ENCODE assay signal across 1 cellular context in the genomic region with DNA sequence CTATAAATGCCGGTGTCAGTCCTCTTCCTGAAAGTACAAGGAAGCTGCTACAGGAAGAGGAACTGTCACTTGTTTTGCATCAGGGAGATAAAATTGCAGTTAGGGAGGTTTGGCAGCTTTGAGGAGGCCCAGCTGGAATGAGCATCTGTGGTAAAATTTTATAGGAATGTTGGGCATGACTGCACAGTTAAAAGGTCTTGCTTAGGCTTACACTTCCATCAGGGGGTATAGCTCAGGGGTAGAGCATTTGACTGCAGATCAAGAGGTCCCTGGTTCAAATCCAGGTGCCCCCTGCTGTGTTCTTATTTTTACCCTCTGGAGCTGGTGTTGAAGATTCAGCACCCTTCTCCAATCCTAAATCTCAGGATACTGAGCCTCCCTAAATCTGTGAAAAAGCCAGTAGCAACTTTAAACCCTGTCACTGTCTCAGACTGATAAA.
TF ChIP-seq lines count a peak whose summit lies in the region.

No MANE protein-coding gene starts in this region.

TF ChIP-seq in K562, 482 proteins besides CTCF, POLR2A, EP300 and RAD21 (continued from another document and continues in another):
- TF ChIP-seq, protein P1, sequence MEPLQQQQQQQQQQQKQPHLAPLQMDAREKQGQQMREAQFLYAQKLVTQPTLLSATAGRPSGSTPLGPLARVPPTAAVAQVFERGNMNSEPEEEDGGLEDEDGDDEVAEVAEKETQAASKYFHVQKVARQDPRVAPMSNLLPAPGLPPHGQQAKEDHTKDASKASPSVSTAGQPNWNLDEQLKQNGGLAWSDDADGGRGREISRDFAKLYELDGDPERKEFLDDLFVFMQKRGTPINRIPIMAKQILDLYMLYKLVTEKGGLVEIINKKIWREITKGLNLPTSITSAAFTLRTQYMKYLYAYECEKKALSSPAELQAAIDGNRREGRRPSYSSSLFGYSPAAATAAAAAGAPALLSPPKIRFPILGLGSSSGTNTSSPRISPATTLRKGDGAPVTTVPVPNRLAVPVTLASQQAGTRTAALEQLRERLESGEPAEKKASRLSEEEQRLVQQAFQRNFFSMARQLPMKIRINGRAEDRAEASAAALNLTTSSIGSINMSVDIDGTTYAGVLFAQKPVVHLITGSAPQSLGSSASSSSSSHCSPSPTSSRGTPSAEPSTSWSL (CRISPR knock-in tag; IDR thresholded peaks at IDR 0.05; ENCODE audit: borderline replicate concordance) = no peak
- TF ChIP-seq, protein P2, sequence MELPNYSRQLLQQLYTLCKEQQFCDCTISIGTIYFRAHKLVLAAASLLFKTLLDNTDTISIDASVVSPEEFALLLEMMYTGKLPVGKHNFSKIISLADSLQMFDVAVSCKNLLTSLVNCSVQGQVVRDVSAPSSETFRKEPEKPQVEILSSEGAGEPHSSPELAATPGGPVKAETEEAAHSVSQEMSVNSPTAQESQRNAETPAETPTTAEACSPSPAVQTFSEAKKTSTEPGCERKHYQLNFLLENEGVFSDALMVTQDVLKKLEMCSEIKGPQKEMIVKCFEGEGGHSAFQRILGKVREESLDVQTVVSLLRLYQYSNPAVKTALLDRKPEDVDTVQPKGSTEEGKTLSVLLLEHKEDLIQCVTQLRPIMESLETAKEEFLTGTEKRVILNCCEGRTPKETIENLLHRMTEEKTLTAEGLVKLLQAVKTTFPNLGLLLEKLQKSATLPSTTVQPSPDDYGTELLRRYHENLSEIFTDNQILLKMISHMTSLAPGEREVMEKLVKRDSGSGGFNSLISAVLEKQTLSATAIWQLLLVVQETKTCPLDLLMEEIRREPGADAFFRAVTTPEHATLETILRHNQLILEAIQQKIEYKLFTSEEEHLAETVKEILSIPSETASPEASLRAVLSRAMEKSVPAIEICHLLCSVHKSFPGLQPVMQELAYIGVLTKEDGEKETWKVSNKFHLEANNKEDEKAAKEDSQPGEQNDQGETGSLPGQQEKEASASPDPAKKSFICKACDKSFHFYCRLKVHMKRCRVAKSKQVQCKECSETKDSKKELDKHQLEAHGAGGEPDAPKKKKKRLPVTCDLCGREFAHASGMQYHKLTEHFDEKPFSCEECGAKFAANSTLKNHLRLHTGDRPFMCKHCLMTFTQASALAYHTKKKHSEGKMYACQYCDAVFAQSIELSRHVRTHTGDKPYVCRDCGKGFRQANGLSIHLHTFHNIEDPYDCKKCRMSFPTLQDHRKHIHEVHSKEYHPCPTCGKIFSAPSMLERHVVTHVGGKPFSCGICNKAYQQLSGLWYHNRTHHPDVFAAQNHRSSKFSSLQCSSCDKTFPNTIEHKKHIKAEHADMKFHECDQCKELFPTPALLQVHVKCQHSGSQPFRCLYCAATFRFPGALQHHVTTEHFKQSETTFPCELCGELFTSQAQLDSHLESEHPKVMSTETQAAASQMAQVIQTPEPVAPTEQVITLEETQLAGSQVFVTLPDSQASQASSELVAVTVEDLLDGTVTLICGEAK (IDR thresholded peaks at IDR 0.05) = peak; percentile 82
- TF ChIP-seq, protein P2 (CRISPR knock-in tag; IDR thresholded peaks at IDR 0.05) = no peak
- TF ChIP-seq POLR3G (IDR thresholded peaks at IDR 0.05; ENCODE audit: extremely low read depth, insufficient read length, insufficient replicate concordance) (peak; percentile 47), ZNF12 (CRISPR knock-in tag; IDR thresholded peaks at IDR 0.05) (no peak), TBP (optimal IDR thresholded peaks at IDR 0.05; ENCODE audit: low read depth, low read length) (peak; percentile 99), ETV6 (IDR thresholded peaks at IDR 0.05; ENCODE audit: borderline replicate concordance in 1 of 2, low read depth in 2 of 2, low read length in 1 of 2) (peak; percentile 41 to 51; a peak in 2 of 4 replicates), ETV6 (CRISPR knock-in tag; IDR thresholded peaks at IDR 0.05; ENCODE audit: borderline replicate concordance) (no peak), CTBP1 (IDR thresholded peaks at IDR 0.05; ENCODE audit: borderline replicate concordance) (peak; percentile 36; the same call in 1 of the 2 replicates), SNIP1 (IDR thresholded peaks at IDR 0.05; ENCODE audit: low read depth) (no peak), WHSC1 (IDR thresholded peaks at IDR 0.05; ENCODE audit: low read length) (no peak), BMI1 (IDR thresholded peaks at IDR 0.05; ENCODE audit: low read length) (no peak), FOXJ2 (tag; IDR thresholded peaks at IDR 0.05) (no peak), MCM7 (IDR thresholded peaks at IDR 0.05) (no peak), FOS (IDR thresholded peaks at IDR 0.05; ENCODE audit: extremely low read depth, insufficient read length) (no peak), BACH1 (tag; IDR thresholded peaks at IDR 0.05) (no peak), RCOR1 (IDR thresholded peaks at IDR 0.05; ENCODE audit: borderline replicate concordance in 1 of 2, low read depth in 2 of 2, low read length in 2 of 2) (peak; percentile 68 to 77; a peak in 2 of 4 replicates), ZNF41 (CRISPR knock-in tag; conservative IDR thresholded peaks at IDR 0.05) (no peak), CCNT2 (IDR thresholded peaks at IDR 0.05; ENCODE audit: borderline replicate concordance, extremely low read depth, insufficient read length, low read depth, low read length) (no peak), ZKSCAN1 (IDR thresholded peaks at IDR 0.05; ENCODE audit: low read depth, low read length) (no peak), PCBP2 (IDR thresholded peaks at IDR 0.05; ENCODE audit: low read depth, low read length, poor library complexity, severe bottlenecking) (no peak), RNF2 (IDR thresholded peaks at IDR 0.05) (no peak), THRAP3 (IDR thresholded peaks at IDR 0.05; ENCODE audit: borderline replicate concordance) (no peak)
- TF ChIP-seq, protein P3, sequence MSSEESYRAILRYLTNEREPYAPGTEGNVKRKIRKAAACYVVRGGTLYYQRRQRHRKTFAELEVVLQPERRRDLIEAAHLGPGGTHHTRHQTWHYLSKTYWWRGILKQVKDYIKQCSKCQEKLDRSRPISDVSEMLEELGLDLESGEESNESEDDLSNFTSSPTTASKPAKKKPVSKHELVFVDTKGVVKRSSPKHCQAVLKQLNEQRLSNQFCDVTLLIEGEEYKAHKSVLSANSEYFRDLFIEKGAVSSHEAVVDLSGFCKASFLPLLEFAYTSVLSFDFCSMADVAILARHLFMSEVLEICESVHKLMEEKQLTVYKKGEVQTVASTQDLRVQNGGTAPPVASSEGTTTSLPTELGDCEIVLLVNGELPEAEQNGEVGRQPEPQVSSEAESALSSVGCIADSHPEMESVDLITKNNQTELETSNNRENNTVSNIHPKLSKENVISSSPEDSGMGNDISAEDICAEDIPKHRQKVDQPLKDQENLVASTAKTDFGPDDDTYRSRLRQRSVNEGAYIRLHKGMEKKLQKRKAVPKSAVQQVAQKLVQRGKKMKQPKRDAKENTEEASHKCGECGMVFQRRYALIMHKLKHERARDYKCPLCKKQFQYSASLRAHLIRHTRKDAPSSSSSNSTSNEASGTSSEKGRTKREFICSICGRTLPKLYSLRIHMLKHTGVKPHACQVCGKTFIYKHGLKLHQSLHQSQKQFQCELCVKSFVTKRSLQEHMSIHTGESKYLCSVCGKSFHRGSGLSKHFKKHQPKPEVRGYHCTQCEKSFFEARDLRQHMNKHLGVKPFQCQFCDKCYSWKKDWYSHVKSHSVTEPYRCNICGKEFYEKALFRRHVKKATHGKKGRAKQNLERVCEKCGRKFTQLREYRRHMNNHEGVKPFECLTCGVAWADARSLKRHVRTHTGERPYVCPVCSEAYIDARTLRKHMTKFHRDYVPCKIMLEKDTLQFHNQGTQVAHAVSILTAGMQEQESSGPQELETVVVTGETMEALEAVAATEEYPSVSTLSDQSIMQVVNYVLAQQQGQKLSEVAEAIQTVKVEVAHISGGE (CRISPR knock-in tag; IDR thresholded peaks at IDR 0.05) = no peak
- TF ChIP-seq, protein P4, sequence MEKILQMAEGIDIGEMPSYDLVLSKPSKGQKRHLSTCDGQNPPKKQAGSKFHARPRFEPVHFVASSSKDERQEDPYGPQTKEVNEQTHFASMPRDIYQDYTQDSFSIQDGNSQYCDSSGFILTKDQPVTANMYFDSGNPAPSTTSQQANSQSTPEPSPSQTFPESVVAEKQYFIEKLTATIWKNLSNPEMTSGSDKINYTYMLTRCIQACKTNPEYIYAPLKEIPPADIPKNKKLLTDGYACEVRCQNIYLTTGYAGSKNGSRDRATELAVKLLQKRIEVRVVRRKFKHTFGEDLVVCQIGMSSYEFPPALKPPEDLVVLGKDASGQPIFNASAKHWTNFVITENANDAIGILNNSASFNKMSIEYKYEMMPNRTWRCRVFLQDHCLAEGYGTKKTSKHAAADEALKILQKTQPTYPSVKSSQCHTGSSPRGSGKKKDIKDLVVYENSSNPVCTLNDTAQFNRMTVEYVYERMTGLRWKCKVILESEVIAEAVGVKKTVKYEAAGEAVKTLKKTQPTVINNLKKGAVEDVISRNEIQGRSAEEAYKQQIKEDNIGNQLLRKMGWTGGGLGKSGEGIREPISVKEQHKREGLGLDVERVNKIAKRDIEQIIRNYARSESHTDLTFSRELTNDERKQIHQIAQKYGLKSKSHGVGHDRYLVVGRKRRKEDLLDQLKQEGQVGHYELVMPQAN (IDR thresholded peaks at IDR 0.05; ENCODE audit: borderline replicate concordance) = no peak
- TF ChIP-seq, protein P5, sequence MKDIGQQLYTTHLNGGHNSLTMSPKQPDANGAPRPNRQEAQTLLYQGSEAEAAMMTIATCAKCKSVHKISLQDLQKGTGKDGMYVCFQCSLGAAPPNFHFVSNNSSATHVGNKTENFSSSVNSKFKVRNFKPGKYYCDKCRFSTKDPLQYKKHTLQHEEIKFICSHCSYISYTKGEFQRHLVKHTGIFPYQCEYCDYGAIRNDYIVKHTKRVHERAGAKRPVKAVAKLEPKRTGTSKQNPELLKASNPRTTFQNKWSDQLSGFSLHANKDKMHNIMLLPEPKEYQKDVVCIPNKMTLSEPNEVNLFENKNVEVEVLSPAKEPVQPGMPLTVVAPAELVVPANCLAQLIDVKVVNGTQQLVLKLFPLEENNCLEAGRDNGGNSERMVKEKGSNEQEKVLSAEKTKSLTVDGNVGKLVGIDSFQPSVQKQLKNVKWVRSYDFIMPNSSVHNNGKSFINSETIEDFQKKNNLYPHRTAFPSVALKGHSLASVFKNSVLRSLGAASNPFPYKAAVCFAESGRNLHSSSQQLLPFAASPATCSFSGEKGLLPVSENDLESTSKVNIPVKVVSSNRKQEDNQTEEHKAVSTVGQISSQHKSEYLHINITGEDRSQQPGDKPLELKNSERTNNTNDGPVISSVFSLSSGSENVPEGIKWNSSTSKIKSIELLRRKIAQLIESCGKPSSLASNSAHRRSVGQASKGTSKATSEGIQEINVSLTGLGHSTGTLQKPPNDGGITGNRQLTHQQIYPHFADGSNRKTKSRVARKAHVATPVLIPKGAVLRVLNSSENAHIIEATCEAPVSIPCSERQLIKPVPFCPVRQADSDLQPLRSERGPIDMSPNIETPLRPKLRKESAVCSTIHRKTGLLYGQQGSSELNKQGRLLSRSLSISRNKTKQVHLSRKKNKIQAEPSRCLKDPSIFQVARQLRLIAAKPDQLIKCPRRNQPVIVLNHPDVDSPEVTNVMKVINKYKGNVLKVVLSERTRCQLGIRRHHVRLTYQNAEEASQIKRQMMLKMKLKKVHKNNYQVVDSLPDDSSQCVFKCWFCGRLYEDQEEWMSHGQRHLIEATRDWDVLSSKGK (CRISPR knock-in tag; IDR thresholded peaks at IDR 0.05) = no peak
- TF ChIP-seq, protein P6, sequence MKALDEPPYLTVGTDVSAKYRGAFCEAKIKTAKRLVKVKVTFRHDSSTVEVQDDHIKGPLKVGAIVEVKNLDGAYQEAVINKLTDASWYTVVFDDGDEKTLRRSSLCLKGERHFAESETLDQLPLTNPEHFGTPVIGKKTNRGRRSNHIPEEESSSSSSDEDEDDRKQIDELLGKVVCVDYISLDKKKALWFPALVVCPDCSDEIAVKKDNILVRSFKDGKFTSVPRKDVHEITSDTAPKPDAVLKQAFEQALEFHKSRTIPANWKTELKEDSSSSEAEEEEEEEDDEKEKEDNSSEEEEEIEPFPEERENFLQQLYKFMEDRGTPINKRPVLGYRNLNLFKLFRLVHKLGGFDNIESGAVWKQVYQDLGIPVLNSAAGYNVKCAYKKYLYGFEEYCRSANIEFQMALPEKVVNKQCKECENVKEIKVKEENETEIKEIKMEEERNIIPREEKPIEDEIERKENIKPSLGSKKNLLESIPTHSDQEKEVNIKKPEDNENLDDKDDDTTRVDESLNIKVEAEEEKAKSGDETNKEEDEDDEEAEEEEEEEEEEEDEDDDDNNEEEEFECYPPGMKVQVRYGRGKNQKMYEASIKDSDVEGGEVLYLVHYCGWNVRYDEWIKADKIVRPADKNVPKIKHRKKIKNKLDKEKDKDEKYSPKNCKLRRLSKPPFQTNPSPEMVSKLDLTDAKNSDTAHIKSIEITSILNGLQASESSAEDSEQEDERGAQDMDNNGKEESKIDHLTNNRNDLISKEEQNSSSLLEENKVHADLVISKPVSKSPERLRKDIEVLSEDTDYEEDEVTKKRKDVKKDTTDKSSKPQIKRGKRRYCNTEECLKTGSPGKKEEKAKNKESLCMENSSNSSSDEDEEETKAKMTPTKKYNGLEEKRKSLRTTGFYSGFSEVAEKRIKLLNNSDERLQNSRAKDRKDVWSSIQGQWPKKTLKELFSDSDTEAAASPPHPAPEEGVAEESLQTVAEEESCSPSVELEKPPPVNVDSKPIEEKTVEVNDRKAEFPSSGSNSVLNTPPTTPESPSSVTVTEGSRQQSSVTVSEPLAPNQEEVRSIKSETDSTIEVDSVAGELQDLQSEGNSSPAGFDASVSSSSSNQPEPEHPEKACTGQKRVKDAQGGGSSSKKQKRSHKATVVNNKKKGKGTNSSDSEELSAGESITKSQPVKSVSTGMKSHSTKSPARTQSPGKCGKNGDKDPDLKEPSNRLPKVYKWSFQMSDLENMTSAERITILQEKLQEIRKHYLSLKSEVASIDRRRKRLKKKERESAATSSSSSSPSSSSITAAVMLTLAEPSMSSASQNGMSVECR (CRISPR knock-in tag; IDR thresholded peaks at IDR 0.05) = no peak
- TF ChIP-seq, protein P7, sequence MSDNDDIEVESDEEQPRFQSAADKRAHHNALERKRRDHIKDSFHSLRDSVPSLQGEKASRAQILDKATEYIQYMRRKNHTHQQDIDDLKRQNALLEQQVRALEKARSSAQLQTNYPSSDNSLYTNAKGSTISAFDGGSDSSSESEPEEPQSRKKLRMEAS (CRISPR knock-in tag; IDR thresholded peaks at IDR 0.05) = no peak
